ENCODE assay signal across 21 cellular contexts in the genomic region with DNA sequence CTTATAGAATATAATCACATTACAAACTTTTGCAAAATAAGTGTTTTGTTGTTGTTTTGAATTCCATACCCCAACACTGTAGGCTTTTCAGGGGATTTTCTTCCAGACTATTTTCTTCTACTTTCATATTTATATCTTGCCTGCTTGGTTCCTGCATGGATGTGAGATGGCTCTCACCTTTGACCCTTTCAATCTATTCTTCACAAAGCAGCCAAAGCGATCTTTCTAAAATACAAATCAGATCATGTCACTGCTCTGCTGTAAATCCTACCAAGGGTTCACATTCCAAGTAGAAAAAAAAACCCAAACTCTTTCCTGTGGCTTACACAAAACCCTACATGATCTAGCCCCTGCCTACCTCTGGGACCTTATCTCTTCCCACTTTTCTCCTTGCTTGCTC. TPM values are rescaled to one million over a fixed set of nuclear protein-coding genes. Genes with fewer than 3 reads are reported as not detected.
DNase-seq lines count a peak whose midpoint lies in the region; ATAC-seq and TF ChIP-seq lines count a peak whose summit lies in the region.
"Had no signal": no experiment of that assay in that cellular context is flagged by ENCODE, and none has a peak within 500 bp of the region (broad histone marks: within the 10 kb centered on the region; RNA-seq: fewer than 3 reads in every experiment).

No MANE protein-coding gene starts in this region.

- H3K79me2 ChIP-seq in SK-N-SH (ENCODE audit: insufficient read depth): no peaks in the 10 kb centered on the region

- H3K9me3 Mint-ChIP-seq in activated T-helper 17 cell treated with anti-CD3 and anti-CD28 coated beads, Interleukin-2, amount 50 U/mL, for 72 hours: no peaks in the 10 kb centered on the region
- no peaks in the 10 kb centered on the region for H3K9me3 Mint-ChIP-seq in neural crest cell
- H3K9me3 Mint-ChIP-seq: CD4-positive, alpha-beta T cell; T-cell had no signal

- H3K36me3 ChIP-seq in heart right ventricle: peaks cover 0 to 96% (median 16%) of the 10 kb centered on the region in 9 donors
- peaks cover 88% of the 10 kb centered on the region for H3K36me3 ChIP-seq in upper lobe of right lung
- peaks cover 0 to 60% of the 10 kb centered on the region in 2 donors for H3K36me3 ChIP-seq in vagina
- H3K36me3 ChIP-seq in SK-N-SH (replicated peaks in 1 of 2; ENCODE audit: control insufficient read depth in 1 of 2, insufficient read depth in 2 of 2, low read length in 1 of 2): peaks cover 22 to 37% of the 10 kb centered on the region in 2 experiments

- TF ChIP-seq EP300 in SK-N-SH (IDR thresholded peaks at IDR 0.05; ENCODE audit: borderline replicate concordance in 1 of 2, low read depth in 1 of 2, low read length in 1 of 2): no peak

- H3K9ac ChIP-seq in SK-N-SH: no peak overlapping the region

- H2AFZ ChIP-seq in SK-N-SH (ENCODE audit: low read depth): no peak overlapping the region
- H2AFZ ChIP-seq: PC-9 had no signal

- no peak overlapping the region for H3K4me3 Mint-ChIP-seq in activated T-helper 17 cell treated with anti-CD3 and anti-CD28 coated beads, Interleukin-2, amount 50 U/mL, for 72 hours
- H3K4me3 Mint-ChIP-seq in neural crest cell: no peak overlapping the region
- H3K4me3 Mint-ChIP-seq: CD4-positive, alpha-beta T cell; T-cell had no signal

- peaks cover 24% of the 10 kb centered on the region for H3F3A ChIP-seq in SK-N-SH (replicated peaks; ENCODE audit: insufficient read depth)

- CTCF ChIA-PET in SK-N-SH (lab: Yijun Ruan, JAX): interaction anchor here (2.6 kb wide), 1 partner anchor 22 kb away, joined by 12 read pairs; no protein-coding TSS in a partner anchor

- H3K36me3 Mint-ChIP-seq in activated T-helper 17 cell treated with anti-CD3 and anti-CD28 coated beads, Interleukin-2, amount 50 U/mL, for 72 hours (ENCODE audit: low read depth): peaks cover 94% of the 10 kb centered on the region
- H3K36me3 Mint-ChIP-seq in neural crest cell (ENCODE audit: low read depth): peaks cover 14% of the 10 kb centered on the region

- H3K9me2 ChIP-seq in SK-N-SH: no peaks in the 10 kb centered on the region

- H3K9me3 ChIP-seq in heart right ventricle: no peaks in the 10 kb centered on the region
- no peaks in the 10 kb centered on the region for H3K9me3 ChIP-seq in upper lobe of right lung
- H3K9me3 ChIP-seq in vagina: no peaks in the 10 kb centered on the region
- H3K9me3 ChIP-seq in SK-N-SH: no peaks in the 10 kb centered on the region
- H3K9me3 ChIP-seq: MG63, spleen had no signal

- no peaks in the 10 kb centered on the region for H3K27me3 Mint-ChIP-seq in activated T-helper 17 cell treated with anti-CD3 and anti-CD28 coated beads, Interleukin-2, amount 50 U/mL, for 72 hours
- H3K27me3 Mint-ChIP-seq in neural crest cell (ENCODE audit: low read depth): no peaks in the 10 kb centered on the region
- H3K27me3 Mint-ChIP-seq: CD4-positive, alpha-beta T cell; T-cell had no signal

- no peaks in the 10 kb centered on the region for H4K20me1 ChIP-seq in SK-N-SH (ENCODE audit: insufficient read depth)

- H3K4me1 ChIP-seq in heart right ventricle: peaks cover 0 to 40% (median 13%) of the 10 kb centered on the region in 9 donors
- no peaks in the 10 kb centered on the region for H3K4me1 ChIP-seq in upper lobe of right lung
- H3K4me1 ChIP-seq in vagina: no peaks in the 10 kb centered on the region
- peaks cover 0 to 19% of the 10 kb centered on the region in 2 experiments; a peak in 1 of 4 replicates for H3K4me1 ChIP-seq in SK-N-SH (ENCODE audit: control insufficient read depth in 1 of 2, insufficient read depth in 2 of 2, low read depth in 1 of 2, low read length in 1 of 2)
- H3K4me1 ChIP-seq: foreskin keratinocyte, spleen had no signal

- peak overlapping the region; percentile 86 for H3K27ac Mint-ChIP-seq in activated T-helper 17 cell treated with anti-CD3 and anti-CD28 coated beads, Interleukin-2, amount 50 U/mL, for 72 hours
- H3K27ac Mint-ChIP-seq in neural crest cell (ENCODE audit: unreplicated experiment): peak overlapping the region; percentile 58
- H3K27ac Mint-ChIP-seq: CD4-positive, alpha-beta T cell had no signal

- intact Hi-C loops in heart right ventricle (cut with DNase I): no loop called here
- intact Hi-C loops in Right ventricle myocardium superior (cut with DNase I): no loop called here
- intact Hi-C loops in upper lobe of right lung (cut with DNase I): no loop called here
- intact Hi-C loops in vagina (cut with DNase I): no loop called here

- peak overlapping the region in 8 of 10 donors; percentile 22 to 68 (median 45) for H3K27ac ChIP-seq in heart right ventricle
- H3K27ac ChIP-seq in upper lobe of right lung: peak overlapping the region; percentile 1
- H3K27ac ChIP-seq in vagina: no peak overlapping the region
- H3K27ac ChIP-seq in SK-N-SH (ENCODE audit: low read depth in 2 of 2, low read length in 1 of 2): peak overlapping the region in 1 of 2 experiments; percentile 72; a peak in 2 of 4 replicates
- H3K27ac ChIP-seq: foreskin keratinocyte, PC-9, spleen had no signal

- H3K4me2 ChIP-seq in SK-N-SH: no peak overlapping the region
- H3K4me2 ChIP-seq: PC-9 had no signal

- DNase-seq in heart right ventricle: no peak
- no peak for DNase-seq in Right ventricle myocardium superior
- no peak for DNase-seq in neural crest cell (ENCODE audit: low read depth, low spot score)
- no peak for DNase-seq in upper lobe of right lung
- no peak for DNase-seq in vagina (ENCODE audit: extremely low spot score in 2 of 2)
- DNase-seq in SK-N-SH: no peak
- DNase-seq: activated gamma-delta T cell; CD4-positive, alpha-beta T cell; erythroblast; foreskin keratinocyte; H7; hypothalamus; MG63; NCI-H1417; NCI-H510A treated with DMSO at 0.1 percent for 48 hours; PC-9; SIG-M5; spleen; stimulated activated CD4-positive, alpha-beta T cell treated with anti-CD3 and anti-CD28 coated beads, Interleukin-4, amount 100 ng/mL, for 1 hour; T-cell had no signal

- POLR2A ChIA-PET in SK-N-SH (lab: Yijun Ruan, JAX): no interaction called here

- H3K4me3 ChIP-seq in heart right ventricle: no peak overlapping the region
- no peak overlapping the region for H3K4me3 ChIP-seq in upper lobe of right lung
- no peak overlapping the region for H3K4me3 ChIP-seq in vagina
- H3K4me3 ChIP-seq in SK-N-SH (ENCODE audit: low read depth in 2 of 2, low read length in 1 of 2): no peak overlapping the region
- H3K4me3 ChIP-seq: MG63, PC-9, spleen had no signal

- 84 to 90% methylated on average over 1 of the region's 1 CpG for WGBS in heart right ventricle, 2 donors
- 100% methylated on average over 1 of the region's 1 CpG for WGBS in SK-N-SH (ENCODE audit: low lambda C conversion rate)

- no peaks in the 10 kb centered on the region for H3K27me3 ChIP-seq in heart right ventricle
- no peaks in the 10 kb centered on the region for H3K27me3 ChIP-seq in upper lobe of right lung
- no peaks in the 10 kb centered on the region for H3K27me3 ChIP-seq in vagina
- no peaks in the 10 kb centered on the region for H3K27me3 ChIP-seq in SK-N-SH (ENCODE audit: insufficient read depth)
- H3K27me3 ChIP-seq: foreskin keratinocyte, MG63, spleen had no signal

- H3K4me1 Mint-ChIP-seq in activated T-helper 17 cell treated with anti-CD3 and anti-CD28 coated beads, Interleukin-2, amount 50 U/mL, for 72 hours: peaks cover 6% of the 10 kb centered on the region
- no peaks in the 10 kb centered on the region for H3K4me1 Mint-ChIP-seq in neural crest cell
- H3K4me1 Mint-ChIP-seq: T-cell had no signal

- TF ChIP-seq RAD21 in SK-N-SH (IDR thresholded peaks at IDR 0.05; ENCODE audit: low read length): no peak

- ATAC-seq in heart right ventricle (no peak), Right ventricle myocardium superior (ENCODE audit: poor library complexity) (no peak), upper lobe of right lung (no peak)
- ATAC-seq in activated T-helper 17 cell treated with anti-CD3 and anti-CD28 coated beads, Interleukin-2, amount 50 U/mL, for 72 hours (replicated peaks): no peak
- ATAC-seq: foreskin keratinocyte, T-cell had no signal

- no peak for TF ChIP-seq CTCF in heart right ventricle (IDR thresholded peaks at IDR 0.05)
- TF ChIP-seq CTCF in neural crest cell (conservative IDR thresholded peaks at IDR 0.05): no peak
- no peak for TF ChIP-seq CTCF in upper lobe of right lung (IDR thresholded peaks at IDR 0.05)
- no peak for TF ChIP-seq CTCF in vagina (IDR thresholded peaks at IDR 0.05)
- no peak for TF ChIP-seq CTCF in SK-N-SH (IDR thresholded peaks at IDR 0.05)

- TF ChIP-seq POLR2A in vagina (IDR thresholded peaks at IDR 0.05): no peak

RNA-seq across cellular contexts. Expression of a gene that starts 25.0 kb away (rescaled TPM):
- total RNA-seq in heart right ventricle: 10 to 100 TPM; 32.2 to 46.4 (median 38.5) TPM
- 10 to 100 TPM; 26.2 to 32.7 TPM for polyA plus RNA-seq in heart right ventricle
- 33.8 TPM for total RNA-seq in Right ventricle myocardium superior
- total RNA-seq in activated T-helper 17 cell treated with anti-CD3 and anti-CD28 coated beads, Interleukin-2, amount 50 U/mL, for 72 hours: 10 to 100 TPM; 34.1 to 54.3 TPM
- total RNA-seq in neural crest cell: 94.0 and 96.2 TPM in 2 replicates
- total RNA-seq in upper lobe of right lung: 67.6 TPM
- total RNA-seq in vagina: 61.9 TPM
- polyA plus RNA-seq in SK-N-SH (2012; rRNA removed): 57.4 and 69.6 TPM in 2 replicates
- polyA plus RNA-seq in SK-N-SH (2012; cell fraction: cytosol; rRNA removed): 32.3 and 42.6 TPM in 2 replicates
- 113 and 124 TPM in 2 replicates for polyA plus RNA-seq in SK-N-SH (2012; cell fraction: nucleus; rRNA removed)

RNA-seq across cellular contexts. Expression of a gene that starts 29.5 kb away (rescaled TPM):
- total RNA-seq in heart right ventricle: 10 to 100 TPM in 8 of 10 donors, 1 to 10 TPM in 2; 7.2 to 26.1 (median 11.0) TPM
- polyA plus RNA-seq in heart right ventricle: 10 to 100 TPM in 1 of 2 donors, 1 to 10 TPM in 1; 6.4 to 24.0 TPM
- 9.1 TPM for total RNA-seq in Right ventricle myocardium superior
- total RNA-seq in activated T-helper 17 cell treated with anti-CD3 and anti-CD28 coated beads, Interleukin-2, amount 50 U/mL, for 72 hours: 10 to 100 TPM; 19.2 to 22.9 TPM
- 16.9 and 17.9 TPM in 2 replicates for total RNA-seq in neural crest cell
- 39.2 TPM for total RNA-seq in upper lobe of right lung
- 12.8 TPM for total RNA-seq in vagina
- 30.4 and 34.3 TPM in 2 replicates for polyA plus RNA-seq in SK-N-SH (2012; rRNA removed)
- 24.8 and 32.3 TPM in 2 replicates for polyA plus RNA-seq in SK-N-SH (2012; cell fraction: cytosol; rRNA removed)
- polyA plus RNA-seq in SK-N-SH (2012; cell fraction: nucleus; rRNA removed): 25.4 and 29.8 TPM in 2 replicates

RNA-seq across cellular contexts. Expression of a gene that starts 54.2 kb away (rescaled TPM):
- total RNA-seq in heart right ventricle (10 to 100 TPM in 3 of 10 donors, 1 to 10 TPM in 7; 3.0 to 21.1 (median 6.8) TPM), Right ventricle myocardium superior (9.3 TPM), neural crest cell (not detected in 2 replicates), upper lobe of right lung (20.4 TPM), vagina (104 TPM)
- polyA plus RNA-seq in heart right ventricle (10 to 100 TPM; 20.5 to 26.7 TPM), SK-N-SH (2012; rRNA removed) (23.5 and 29.5 TPM in 2 replicates)
- total RNA-seq in activated T-helper 17 cell treated with anti-CD3 and anti-CD28 coated beads, Interleukin-2, amount 50 U/mL, for 72 hours: 1 to 10 TPM; 1.8 to 2.5 TPM
- 21.2 and 23.3 TPM in 2 replicates for polyA plus RNA-seq in SK-N-SH (2012; cell fraction: cytosol; rRNA removed)
- polyA plus RNA-seq in SK-N-SH (2012; cell fraction: nucleus; rRNA removed): 15.0 and 26.5 TPM in 2 replicates
